In the genomic region with DNA sequence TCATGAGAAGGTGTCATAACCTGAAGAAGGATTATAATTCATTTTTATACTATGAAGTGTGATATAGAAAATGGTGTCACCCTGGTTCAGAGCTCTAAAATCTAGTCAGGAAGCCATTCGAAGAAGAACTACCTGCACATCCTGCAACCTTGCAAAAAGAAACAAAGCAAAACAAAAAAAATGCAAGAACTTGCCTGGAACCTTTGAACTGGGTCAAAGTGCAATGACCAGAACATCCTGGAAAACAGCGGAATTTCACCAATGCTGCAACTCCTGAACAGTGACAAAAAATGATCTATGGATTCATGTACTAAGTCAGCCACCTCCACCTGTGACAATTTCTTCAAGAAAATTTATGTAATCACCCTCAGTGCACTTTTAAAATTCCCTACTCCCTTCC, we compare ENCODE assay signal across 34 cellular contexts.
"Had no signal": no experiment of that assay in that cellular context is flagged by ENCODE, and none has a peak within 500 bp of the region (broad histone marks: within the 10 kb centered on the region; RNA-seq: fewer than 3 reads in every experiment).

No MANE protein-coding gene starts in this region.

- H3K36me3 ChIP-seq: adrenal gland, ascending aorta, cardiac muscle cell, WERI-Rb-1 had no signal

- ATAC-seq: activated CD4-positive, alpha-beta T cell treated with anti-CD3 and anti-CD28 coated beads for 36 hours; activated CD4-positive, CD25-positive, alpha-beta regulatory T cell treated with anti-CD3 and anti-CD28 coated beads, Interleukin-2, amount 50 U/mL, for 24 hours; activated CD8-positive, alpha-beta memory T cell treated with anti-CD3 and anti-CD28 coated beads, Interleukin-2, amount 10 ng/mL, durations not matched to agents 7 days and 5 days; activated CD8-positive, alpha-beta T cell treated with anti-CD3 and anti-CD28 coated beads, Interleukin-2, amount 10 ng/mL, durations not matched to agents 7 days and 5 days; activated naive CD4-positive, alpha-beta T cell treated with anti-CD3 and anti-CD28 coated beads, Interleukin-2, amount 50 U/mL, for 72 hours; WTC11 had no signal

- DNase-seq: activated CD4-positive, alpha-beta memory T cell treated with anti-CD3 and anti-CD28 coated beads, Interleukin-2, amount 10 ng/mL, durations not matched to agents 7 days and 5 days; activated CD4-positive, alpha-beta T cell treated with anti-CD3 and anti-CD28 coated beads for 1 hour; activated CD4-positive, alpha-beta T cell treated with anti-CD3 and anti-CD28 coated beads for 36 hours; activated CD4-positive, alpha-beta T cell treated with anti-CD3 and anti-CD28 coated beads for 48 hours; activated CD4-positive, alpha-beta T cell treated with anti-CD3 and anti-CD28 coated beads, Interleukin-2, amount 10 ng/mL, durations not matched to agents 7 days and 5 days; activated CD4-positive, alpha-beta T cell treated with anti-CD3 and anti-CD28 coated beads, Interleukin-2, amount 50 U/mL, for 48 hours; activated CD4-positive, CD25-positive, alpha-beta regulatory T cell; activated CD8-positive, alpha-beta memory T cell treated with anti-CD3 and anti-CD28 coated beads for 24 hours; activated CD8-positive, alpha-beta memory T cell treated with anti-CD3 and anti-CD28 coated beads, Interleukin-2, amount 10 ng/mL, durations not matched to agents 7 days and 5 days; activated CD8-positive, alpha-beta memory T cell treated with anti-CD3 and anti-CD28 coated beads, Interleukin-2, amount 50 U/mL, for 48 hours; activated CD8-positive, alpha-beta T cell treated with anti-CD3 and anti-CD28 coated beads, Interleukin-2, amount 10 ng/mL, durations not matched to agents 7 days and 5 days; activated effector memory CD4-positive, alpha-beta T cell treated with Interleukin-2 at 50 U/mL for 16 hours; activated gamma-delta T cell treated with Interleukin-2 at 50 U/mL for 16 hours; activated naive CD4-positive, alpha-beta T cell; activated naive CD4-positive, alpha-beta T cell treated with anti-CD3 and anti-CD28 coated beads for 36 hours; activated naive CD4-positive, alpha-beta T cell treated with anti-CD3 and anti-CD28 coated beads, Interleukin-2, amount 50 U/mL, for 16 hours; activated naive CD8-positive, alpha-beta T cell treated with anti-CD3 and anti-CD28 coated beads for 36 hours; activated T-cell treated with anti-CD3 and anti-CD28 coated beads, Interleukin-2, amount 50 U/mL, for 24 hours; activated T-cell treated with anti-CD3 and anti-CD28 coated beads, Interleukin-2, amount 50 U/mL, for 48 hours; adrenal gland; amygdala; anterior cingulate cortex; caudate nucleus; cerebellar nuclear complex; SW 1271; T-helper 1 cell; T-helper 2 cell; T-helper 9 cell; WERI-Rb-1 had no signal

- H3K27me3 ChIP-seq: adrenal gland, ascending aorta, cardiac muscle cell had no signal

- H3K9me3 ChIP-seq: adrenal gland, ascending aorta had no signal

- H3K4me1 ChIP-seq: adrenal gland, ascending aorta had no signal

- H3K4me3 ChIP-seq: adrenal gland, ascending aorta, cardiac muscle cell had no signal

- H3K27ac ChIP-seq: adrenal gland, ascending aorta, cardiac muscle cell, WERI-Rb-1 had no signal
